In the genomic region with DNA sequence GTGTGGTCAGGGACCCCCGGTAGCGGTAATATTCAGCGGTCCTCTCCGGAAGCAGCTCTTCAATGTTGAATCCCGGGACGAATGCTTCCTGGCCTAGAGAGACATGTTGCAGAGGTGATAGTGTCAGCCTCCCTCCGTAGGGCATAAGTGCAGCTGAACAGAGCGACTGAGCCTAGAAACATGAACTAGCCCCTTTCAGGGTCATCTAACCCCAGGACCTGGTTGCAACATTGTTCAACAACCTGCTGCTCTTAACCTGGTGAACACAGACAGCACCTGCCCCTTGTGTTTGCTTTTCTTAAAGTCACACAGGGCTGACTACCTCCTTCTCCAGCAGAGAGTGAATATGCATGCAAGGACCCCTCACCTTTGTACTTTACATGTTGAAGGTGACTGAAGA, we compare ENCODE assay signal across 22 cellular contexts. TPM values are rescaled to one million over a fixed set of nuclear protein-coding genes. Genes with fewer than 3 reads are reported as not detected.
"Had no signal": no experiment of that assay in that cellular context is flagged by ENCODE, and none has a peak within 500 bp of the region (broad histone marks: within the 10 kb centered on the region; RNA-seq: fewer than 3 reads in every experiment).

No MANE protein-coding gene starts in this region.

- ATAC-seq: activated T-cell treated with anti-CD3 and anti-CD28 coated beads, Interleukin-2, amount 50 U/mL, for 72 hours; natural killer cell; stimulated activated memory B cell treated with anti-CD40 and anti-IgM and Interleukin-4, amounts not matched to agents 10 μg/mL and 1 μg/mL and 100 μg/mL, for 72 hours had no signal

- H3K27ac ChIP-seq: brain microvascular endothelial cell, colonic mucosa, foreskin keratinocyte, hepatocyte, neutrophil, parathyroid adenoma, spleen, thoracic aorta, upper lobe of left lung had no signal

- H3K9me3 ChIP-seq: colonic mucosa, neutrophil, spleen, thoracic aorta, upper lobe of left lung had no signal

- H3K36me3 ChIP-seq: brain microvascular endothelial cell, colonic mucosa, neutrophil, spleen, thoracic aorta, upper lobe of left lung had no signal

- H3K27me3 ChIP-seq: brain microvascular endothelial cell, colonic mucosa, foreskin keratinocyte, hepatocyte, neutrophil, spleen, upper lobe of left lung had no signal

- H3K4me1 ChIP-seq: colonic mucosa, parathyroid adenoma, upper lobe of left lung had no signal

- DNase-seq: activated CD4-positive, alpha-beta T cell treated with anti-CD3 and anti-CD28 coated beads, Interleukin-2, amount 50 U/mL, for 1 hour; activated CD4-positive, CD25-positive, alpha-beta regulatory T cell treated with anti-CD3 and anti-CD28 coated beads, Interleukin-2, amount 50 U/mL, for 72 hours; activated effector memory CD4-positive, alpha-beta T cell treated with anti-CD3 and anti-CD28 coated beads, Interleukin-2, amount 50 U/mL, for 16 hours; activated naive CD4-positive, alpha-beta T cell treated with anti-CD3 and anti-CD28 coated beads, Interleukin-2, amount 50 U/mL, for 16 hours; activated T-cell treated with anti-CD3 and anti-CD28 coated beads, Interleukin-2, amount 50 U/mL, for 72 hours; aorta; brain microvascular endothelial cell; colonic mucosa; immature natural killer cell; kidney glomerular epithelial cell; natural killer cell; spleen; stimulated activated CD4-positive, alpha-beta T cell treated with anti-CD3 and anti-CD28 coated beads, Interleukin-4, amount 100 ng/mL, for 4 hours; upper lobe of left lung had no signal

- H3K4me3 ChIP-seq: colonic mucosa, hepatocyte, spleen, thoracic aorta, upper lobe of left lung had no signal

RNA-seq across cellular contexts. Expression of a gene that starts 41.3 kb away (rescaled TPM):
- total RNA-seq: activated CD8-positive, alpha-beta memory T cell treated with anti-CD3 and anti-CD28 coated beads for 36 hours; natural killer cell; T-helper 1 cell treated with Interleukin-12 subunit alpha and Interleukin-12 subunit beta and Interleukin-4 antibody, amounts not matched to agents 30 ng/mL and 1 ng/mL, for 36 hours had no signal
